8 cellular contexts compared by ENCODE assay signal in genomic region chr19:15379083-15379995, GRCh38. TPM values are rescaled to one million over a fixed set of nuclear protein-coding genes. Genes with fewer than 3 reads are reported as not detected.
A peak's percentile ranks its signal among the peaks of the same experiment; 100 is the strongest.
DNase-seq lines count a peak whose midpoint lies in the region; ATAC-seq and TF ChIP-seq lines count a peak whose summit lies in the region.

Gene AKAP8, minus strand, starts transcription at chr19:15379787. Its CDS starts 56 bp downstream, at chr19:15379731.

- peak; percentile 94 for DNase-seq in NCI-H1048 (lab: John Stamatoyannopoulos, UW)
- DNase-seq in SK-N-MC (ENCODE audit: low read depth, low spot score): peak; percentile 90
- DNase-seq in activated naive CD4-positive, alpha-beta T cell treated with anti-CD3 and anti-CD28 coated beads, Interleukin-2, amount 10 ng/mL, durations not matched to agents 7 days and 5 days: peak; percentile 98

- H3K27ac Mint-ChIP-seq in activated naive CD4-positive, alpha-beta T cell treated with anti-CD3 and anti-CD28 coated beads, Interleukin-2, amount 10 ng/mL, durations not matched to agents 7 days and 5 days: peak within 1 kb of the TSS; percentile 99

- WGBS in gastroesophageal sphincter (ENCODE audit: low coverage in 1 of 2), 2 donors: 0% methylated on average over 3 to 6 of the region's 111 CpGs

- no peaks in the 10 kb centered on the region for H3K9me3 Mint-ChIP-seq in activated naive CD4-positive, alpha-beta T cell treated with anti-CD3 and anti-CD28 coated beads, Interleukin-2, amount 10 ng/mL, durations not matched to agents 7 days and 5 days

- H3K4me1 ChIP-seq in gastroesophageal sphincter (peaks cover 0 to 55% (median 38%) of the 10 kb centered on the region in 3 donors), neutrophil (ENCODE audit: control insufficient read depth in 1 of 2, insufficient read depth in 1 of 2, low read depth in 1 of 2, low read length in 1 of 2) (peaks cover 25 to 26% of the 10 kb centered on the region in 2 experiments)

- peak within 1 kb of the TSS; percentile 90 for H3K9ac ChIP-seq in SK-N-MC (ENCODE audit: insufficient read length)

- H3K9me3 ChIP-seq in SK-N-MC (ENCODE audit: low read depth, low read length) (no peaks in the 10 kb centered on the region), gastroesophageal sphincter (no peaks in the 10 kb centered on the region), neutrophil (no peaks in the 10 kb centered on the region)

- H3K27ac ChIP-seq in SK-N-MC (peak within 1 kb of the TSS; percentile 87), gastroesophageal sphincter (peak within 1 kb of the TSS; percentile 91 to 99 (median 98)), neutrophil (peak within 1 kb of the TSS; percentile 90)

- TF ChIP-seq EP300 in gastroesophageal sphincter (IDR thresholded peaks at IDR 0.05): no peak

- H3K4me1 Mint-ChIP-seq in activated naive CD4-positive, alpha-beta T cell treated with anti-CD3 and anti-CD28 coated beads, Interleukin-2, amount 10 ng/mL, durations not matched to agents 7 days and 5 days: peaks cover 39% of the 10 kb centered on the region

- peaks cover 8% of the 10 kb centered on the region; the same call in 1 of the 2 replicates for H3K36me3 ChIP-seq in SK-N-MC (ENCODE audit: insufficient read depth, low read length)
- peaks cover 0 to 15% of the 10 kb centered on the region in 2 donors for H3K36me3 ChIP-seq in gastroesophageal sphincter
- H3K36me3 ChIP-seq in neutrophil: peaks cover 13% of the 10 kb centered on the region

- ATAC-seq in HG02588 (IDR thresholded peaks at IDR 0.05; ENCODE audit: unreplicated experiment) (peak; percentile 83), gastroesophageal sphincter (peak; percentile 98)

- H3K36me3 Mint-ChIP-seq in activated naive CD4-positive, alpha-beta T cell treated with anti-CD3 and anti-CD28 coated beads, Interleukin-2, amount 10 ng/mL, durations not matched to agents 7 days and 5 days: peaks cover 14% of the 10 kb centered on the region

- no peak for TF ChIP-seq CTCF in gastroesophageal sphincter (IDR thresholded peaks at IDR 0.05)
- peak; percentile 25 for TF ChIP-seq CTCF in neutrophil (IDR thresholded peaks at IDR 0.05)
- TF ChIP-seq CTCF in subcutaneous adipose tissue (IDR thresholded peaks at IDR 0.05; ENCODE audit: low read depth): no peak

- H3K27me3 Mint-ChIP-seq in activated naive CD4-positive, alpha-beta T cell treated with anti-CD3 and anti-CD28 coated beads, Interleukin-2, amount 10 ng/mL, durations not matched to agents 7 days and 5 days: no peaks in the 10 kb centered on the region

- H3K27me3 ChIP-seq in gastroesophageal sphincter (no peaks in the 10 kb centered on the region), neutrophil (no peaks in the 10 kb centered on the region)

- peak; percentile 80 to 83 for TF ChIP-seq POLR2A in gastroesophageal sphincter (IDR thresholded peaks at IDR 0.05)

- H3K4me3 ChIP-seq in GM08714 (ENCODE audit: low read length): peak within 1 kb of the TSS; percentile 81
- H3K4me3 ChIP-seq in SK-N-MC: peak within 1 kb of the TSS; percentile 90
- peak within 1 kb of the TSS; percentile 97 to 99 for H3K4me3 ChIP-seq in gastroesophageal sphincter
- H3K4me3 ChIP-seq in neutrophil (ENCODE audit: low read depth in 1 of 2, low read length in 1 of 2): peak within 1 kb of the TSS; percentile 94 to 96

- peak within 1 kb of the TSS; percentile 91 for H3K4me3 Mint-ChIP-seq in activated naive CD4-positive, alpha-beta T cell treated with anti-CD3 and anti-CD28 coated beads, Interleukin-2, amount 10 ng/mL, durations not matched to agents 7 days and 5 days

- CTCF ChIA-PET in activated naive CD4-positive, alpha-beta T cell treated with anti-CD3 and anti-CD28 coated beads, Interleukin-2, amount 10 ng/mL, durations not matched to agents 7 days and 5 days (lab: Charles Lee): interaction anchor here (1.3 to 3.0 kb wide), 4 partner anchors 40 to 176 kb away, joined by 3 to 17 read pairs (median 6); partner anchors contain the start of gene AKAP8L

RNA-seq across cellular contexts. Expression of gene AKAP8, which starts in this region (rescaled TPM):
- total RNA-seq in gastroesophageal sphincter (10 to 100 TPM; 21.4 to 34.2 (median 28.0) TPM), subcutaneous adipose tissue (10 to 100 TPM; 20.1 to 32.9 (median 29.1) TPM)

Comparison
In these comparisons a context has a peak if more than half of its experiments do, and no peak if none do; other contexts are left out.
1. Peak in every context shown above with its lines: DNase-seq, ATAC-seq, H3K4me3 ChIP-seq and H3K27ac ChIP-seq.